18 cellular contexts compared by ENCODE assay signal in genomic region chr7:27936244-27937102, GRCh38.
"Had no signal": no experiment of that assay in that cellular context is flagged by ENCODE, and none has a peak within 500 bp of the region (broad histone marks: within the 10 kb centered on the region; RNA-seq: fewer than 3 reads in every experiment).

No MANE protein-coding gene starts in this region.

- H3K9ac ChIP-seq: neural progenitor cell had no signal

- H3K27me3 Mint-ChIP-seq: activated CD8-positive, alpha-beta memory T cell treated with anti-CD3 and anti-CD28 coated beads, Interleukin-2, amount 10 ng/mL, durations not matched to agents 7 days and 5 days; activated T-cell treated with anti-CD3 and anti-CD28 coated beads, Interleukin-2, amount 50 U/mL, for 24 hours had no signal

- H3K36me3 Mint-ChIP-seq: activated CD8-positive, alpha-beta memory T cell treated with anti-CD3 and anti-CD28 coated beads, Interleukin-2, amount 10 ng/mL, durations not matched to agents 7 days and 5 days; neural progenitor cell had no signal

- H3K27ac ChIP-seq: brain microvascular endothelial cell, neural progenitor cell, pancreas had no signal

- H3K9me3 ChIP-seq: pancreas, transverse colon had no signal

- H3K9me3 Mint-ChIP-seq: activated naive CD4-positive, alpha-beta T cell treated with anti-CD3 and anti-CD28 coated beads, Interleukin-2, amount 50 U/mL, for 72 hours; endodermal cell; immature natural killer cell; neural progenitor cell had no signal

- DNase-seq: activated CD8-positive, alpha-beta memory T cell treated with anti-CD3 and anti-CD28 coated beads, Interleukin-2, amount 10 ng/mL, durations not matched to agents 7 days and 5 days; activated effector memory CD4-positive, alpha-beta T cell treated with anti-CD3 and anti-CD28 coated beads, Interleukin-2, amount 50 U/mL, for 16 hours; activated T-cell treated with anti-CD3 and anti-CD28 coated beads, Interleukin-2, amount 50 U/mL, for 24 hours; amygdala; brain microvascular endothelial cell; cerebellar nuclear complex; dermis blood vessel endothelial cell; endodermal cell; foreskin fibroblast; glutamatergic neuron; immature natural killer cell; pancreas; retina; T-helper 2 cell; transverse colon had no signal

- H3K4me1 ChIP-seq: pancreas had no signal

- H3K36me3 ChIP-seq: brain microvascular endothelial cell, neural progenitor cell, pancreas, transverse colon had no signal

- H2AFZ ChIP-seq: neural progenitor cell had no signal

- H3K4me2 ChIP-seq: neural progenitor cell had no signal

- FAIRE-seq: pancreas had no signal

- H3K27me3 ChIP-seq: brain microvascular endothelial cell, neural progenitor cell, pancreas, transverse colon had no signal

- ATAC-seq: activated CD8-positive, alpha-beta memory T cell treated with anti-CD3 and anti-CD28 coated beads, Interleukin-2, amount 10 ng/mL, durations not matched to agents 7 days and 5 days; activated naive CD4-positive, alpha-beta T cell treated with anti-CD3 and anti-CD28 coated beads, Interleukin-2, amount 50 U/mL, for 72 hours; pancreas had no signal

- H3K27ac Mint-ChIP-seq: activated CD8-positive, alpha-beta memory T cell treated with anti-CD3 and anti-CD28 coated beads, Interleukin-2, amount 10 ng/mL, durations not matched to agents 7 days and 5 days; activated naive CD4-positive, alpha-beta T cell treated with anti-CD3 and anti-CD28 coated beads, Interleukin-2, amount 50 U/mL, for 72 hours; activated T-cell treated with anti-CD3 and anti-CD28 coated beads, Interleukin-2, amount 50 U/mL, for 24 hours; endodermal cell; neural progenitor cell had no signal

- H3K4me3 ChIP-seq: neural progenitor cell, pancreas, skin epidermis, transverse colon had no signal

- H3K4me3 Mint-ChIP-seq: activated CD8-positive, alpha-beta memory T cell treated with anti-CD3 and anti-CD28 coated beads, Interleukin-2, amount 10 ng/mL, durations not matched to agents 7 days and 5 days; activated T-cell treated with anti-CD3 and anti-CD28 coated beads, Interleukin-2, amount 50 U/mL, for 24 hours; endodermal cell; immature natural killer cell; neural progenitor cell had no signal
